In the genomic region with DNA sequence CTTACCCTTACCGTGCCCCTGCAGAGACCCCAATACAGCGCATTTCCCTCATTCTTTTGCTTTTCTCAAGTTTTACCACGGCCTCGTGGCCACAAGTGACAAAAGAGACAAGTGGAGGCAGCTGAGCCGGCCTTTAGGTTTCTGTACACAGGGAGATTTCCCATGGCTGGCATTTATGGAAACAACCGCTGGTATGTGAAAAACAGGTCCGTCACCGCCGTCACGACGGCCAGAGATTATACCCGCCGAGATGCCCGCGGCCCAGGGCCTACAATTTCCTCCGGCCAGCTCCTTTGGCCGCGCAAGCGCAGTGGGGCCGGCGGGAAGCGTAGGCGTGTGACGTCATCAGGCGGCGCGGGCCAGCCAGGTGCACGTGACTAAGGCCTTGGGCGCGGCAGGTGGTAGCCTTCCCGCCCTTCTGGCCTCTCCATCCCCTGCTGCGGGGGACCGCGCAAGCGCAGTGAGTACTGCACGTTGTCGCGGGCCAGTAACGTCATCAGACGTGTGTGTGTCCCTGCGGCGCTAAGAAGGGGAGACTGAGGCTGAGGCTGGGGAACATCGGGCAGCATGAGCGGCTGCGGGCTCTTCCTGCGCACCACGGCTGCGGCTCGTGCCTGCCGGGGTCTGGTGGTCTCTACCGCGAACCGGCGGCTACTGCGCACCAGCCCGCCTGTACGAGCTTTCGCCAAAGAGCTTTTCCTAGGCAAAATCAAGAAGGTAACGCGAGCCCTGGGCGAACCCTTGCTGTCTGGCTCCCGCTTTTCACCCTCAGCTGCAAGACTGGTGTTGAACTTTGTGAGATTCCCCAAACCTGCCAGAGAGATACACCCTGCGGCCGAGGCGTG, we compare ENCODE assay signal across 8 cellular contexts. TPM values are rescaled to one million over a fixed set of nuclear protein-coding genes. Genes with fewer than 3 reads are reported as not detected.
DNase-seq lines count a peak whose midpoint lies in the region; ATAC-seq, FAIRE-seq and TF ChIP-seq lines count a peak whose summit lies in the region.

A gene (plus strand): TSS at position 496 of the 845 bp plus-strand sequence. CDS start 72 bp downstream, at position 568.

- peak within 1 kb of the TSS; percentile 93 for H3K4me2 ChIP-seq in HepG2 (ENCODE audit: low read depth, low read length)

- peaks cover 0 to 18% of the 10 kb centered on the region in 2 experiments; a peak in 2 of 5 replicates for H3K36me3 ChIP-seq in HepG2 (replicated peaks in 1 of 2; ENCODE audit: control insufficient read depth in 1 of 2, insufficient read depth in 2 of 2, low read length in 2 of 2)

- peaks cover 59% of the 10 kb centered on the region for H3K4me1 Mint-ChIP-seq in CD14-positive monocyte

- TF ChIP-seq CTCF in CD14-positive monocyte (IDR thresholded peaks at IDR 0.05) (no peak), HepG2 (CRISPR knock-in tag; IDR thresholded peaks at IDR 0.05) (peak; percentile 17)

- peak within 1 kb of the TSS; percentile 96 to 100 (median 97) for H3K27ac Mint-ChIP-seq in CD14-positive monocyte

- CTCF ChIA-PET in HepG2 (lab: Yijun Ruan, JAX; ENCODE audit: low intra/inter-chr PET ratio, low total read pairs) = no interaction called here

- peak within 1 kb of the TSS; percentile 87 to 92 for H3K4me3 Mint-ChIP-seq in CD14-positive monocyte

- H3K9me3 Mint-ChIP-seq in CD14-positive monocyte = no peaks in the 10 kb centered on the region

- intact Hi-C loops in CD14-positive monocyte (cut with micrococcal nuclease) (loop anchor here in 1 of 2 donors (5.0 kb wide), 1 partner anchor 262 kb away; no protein-coding TSS in a partner anchor), HepG2 (cut with micrococcal nuclease; ENCODE audit: unreplicated experiment) (loop anchor here (5.0 kb wide), 1 partner anchor 73 kb away; no protein-coding TSS in a partner anchor)

- H3K79me2 ChIP-seq in HepG2 (ENCODE audit: insufficient read depth, low read length) = peaks cover 48% of the 10 kb centered on the region

- H3K9ac ChIP-seq in HepG2 (ENCODE audit: insufficient read depth, low read depth, low read length) = peak within 1 kb of the TSS; percentile 95

- H3K36me3 Mint-ChIP-seq in CD14-positive monocyte = peaks cover 12 to 17% of the 10 kb centered on the region in 2 donors

- H3K27ac ChIP-seq in HepG2 (ENCODE audit: extremely low read length, insufficient read depth, low read length) = peak within 1 kb of the TSS; percentile 79

- in situ Hi-C loops in HepG2 (cut with HindIII; ENCODE audit: extremely low pct_ligation_motif_present, low pct_unique_long_range_greater_than_20kb) = no loop called here

- peaks cover 40% of the 10 kb centered on the region for H3K4me1 ChIP-seq in HepG2 (ENCODE audit: insufficient read depth, low read length)

- H2AFZ ChIP-seq in HepG2 (ENCODE audit: low read length) = peak within 1 kb of the TSS; percentile 79

- BruUV-seq in HepG2 (replicated peaks; lab: Mats Ljungman, UMichigan) = no TSS peak

- peak within 1 kb of the TSS; percentile 94 to 95 (median 94) for H3K4me3 ChIP-seq in HepG2 (replicated peaks in 1 of 3; ENCODE audit: insufficient read depth in 1 of 3, low read depth in 2 of 3, low read length in 3 of 3)

- no peaks in the 10 kb centered on the region for H4K20me1 ChIP-seq in HepG2 (ENCODE audit: insufficient read depth, low read length)

- DNase-seq in CD14-positive monocyte (ENCODE audit: low spot score) (peak; percentile 97), NCI-H82 (lab: John Stamatoyannopoulos, UW) (peak; percentile 99), dermis microvascular lymphatic vessel endothelial cell (ENCODE audit: low read depth in 2 of 2) (peak; percentile 96 to 99), HepG2 (ENCODE audit: low spot score) (peak; percentile 95)
- peak; percentile 96 to 97 for DNase-seq in activated CD4-positive, alpha-beta T cell treated with anti-CD3 and anti-CD28 coated beads, Interleukin-2, amount 50 U/mL, for 48 hours
- peak; percentile 96 for DNase-seq in stimulated activated CD4-positive, alpha-beta T cell treated with anti-CD3 and anti-CD28 coated beads, Interleukin-4, amount 100 ng/mL, for 1 hour

- ATAC-seq in GM19397 (IDR thresholded peaks at IDR 0.05; ENCODE audit: unreplicated experiment) (peak; percentile 93), HG03571 (IDR thresholded peaks at IDR 0.05; ENCODE audit: unreplicated experiment) (peak; percentile 85), HepG2 (peak; percentile 87)

- peak; percentile 74 for FAIRE-seq in HepG2 (lab: Jason Lieb, UNC)

- TF ChIP-seq EP300 in HepG2 (IDR thresholded peaks at IDR 0.05; ENCODE audit: low read depth in 2 of 2, low read length in 2 of 2) (no peak), HepG2 (CRISPR knock-in tag; IDR thresholded peaks at IDR 0.05; ENCODE audit: borderline replicate concordance) (peak; percentile 69)

- POLR2A ChIA-PET in HepG2 (lab: Yijun Ruan, JAX) = interaction anchor here (0.6 to 1.6 kb wide), 15 partner anchors 8 to 345 kb away, joined by 3 to 6 read pairs (median 4); a partner anchor contains a TSS

- WGBS in HepG2 (ENCODE audit: low lambda C conversion rate) = 3% methylated on average over 13 of the region's 65 CpGs

- TF ChIP-seq RAD21 in HepG2 (CRISPR knock-in tag; IDR thresholded peaks at IDR 0.05) = 0 out of 2 replicates have a peak, but pooled peaks have one; percentile 19

- peak; percentile 86 to 96 for TF ChIP-seq POLR2A in HepG2 (IDR thresholded peaks at IDR 0.05; ENCODE audit: insufficient read depth in 1 of 2, low read depth in 2 of 2, low read length in 2 of 2)

- H3K9me3 ChIP-seq in HepG2 (ENCODE audit: low read length) = no peaks in the 10 kb centered on the region

- peaks cover 0 to 3% of the 10 kb centered on the region in 2 experiments; a peak in 1 of 5 replicates for H3K27me3 ChIP-seq in HepG2 (ENCODE audit: control insufficient read depth in 1 of 2, insufficient read depth in 2 of 2, low read length in 2 of 2)

- peaks cover 0 to 2% (median 0%) of the 10 kb centered on the region in 3 donors for H3K27me3 Mint-ChIP-seq in CD14-positive monocyte (ENCODE audit: low read depth in 3 of 3)

TF ChIP-seq in HepG2, 621 proteins besides CTCF, POLR2A, EP300 and RAD21 (continues in another document):
- no peak for TF ChIP-seq NCOA5 (CRISPR knock-in tag; IDR thresholded peaks at IDR 0.05)
- TF ChIP-seq ZNF777 (CRISPR knock-in tag; IDR thresholded peaks at IDR 0.05) = peak; percentile 58; the same call in 1 of the 2 replicates
- TF ChIP-seq ZNF780A (CRISPR knock-in tag; IDR thresholded peaks at IDR 0.05) = no peak
- TF ChIP-seq ZNF180 (CRISPR knock-in tag; IDR thresholded peaks at IDR 0.05; ENCODE audit: borderline replicate concordance, low read depth) = 0 out of 2 replicates have a peak, but pooled peaks have one; percentile 29
- TF ChIP-seq, protein P1, sequence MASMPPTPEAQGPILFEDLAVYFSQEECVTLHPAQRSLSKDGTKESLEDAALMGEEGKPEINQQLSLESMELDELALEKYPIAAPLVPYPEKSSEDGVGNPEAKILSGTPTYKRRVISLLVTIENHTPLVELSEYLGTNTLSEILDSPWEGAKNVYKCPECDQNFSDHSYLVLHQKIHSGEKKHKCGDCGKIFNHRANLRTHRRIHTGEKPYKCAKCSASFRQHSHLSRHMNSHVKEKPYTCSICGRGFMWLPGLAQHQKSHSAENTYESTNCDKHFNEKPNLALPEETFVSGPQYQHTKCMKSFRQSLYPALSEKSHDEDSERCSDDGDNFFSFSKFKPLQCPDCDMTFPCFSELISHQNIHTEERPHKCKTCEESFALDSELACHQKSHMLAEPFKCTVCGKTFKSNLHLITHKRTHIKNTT (CRISPR knock-in tag; IDR thresholded peaks at IDR 0.05) = no peak
- TF ChIP-seq HOXD1 (CRISPR knock-in tag; IDR thresholded peaks at IDR 0.05) = peak; percentile 61; the same call in 1 of the 2 replicates
- TF ChIP-seq ARNT2 (CRISPR knock-in tag; IDR thresholded peaks at IDR 0.05; ENCODE audit: low read depth) = peak; percentile 94

RNA-seq across cellular contexts. Expression of the gene that starts here (rescaled TPM):
- 10 to 100 TPM; 21.9 to 25.6 TPM for polyA plus RNA-seq in CD14-positive monocyte
- total RNA-seq in dermis microvascular lymphatic vessel endothelial cell = 32.2 and 32.7 TPM in 2 replicates
- total RNA-seq in HepG2 (2016; rRNA removed; fragmentation: Illumina TruSeq; extraction: Trizol) = 37.3 and 38.2 TPM in 2 replicates
- 8.1 and 10.8 TPM in 2 replicates for total RNA-seq in HepG2 (2016; cell fraction: cytosol; rRNA removed; fragmentation: Illumina TruSeq; extraction: Trizol; ENCODE audit: low read depth)
- total RNA-seq in HepG2 (2016; cell fraction: insoluble cytoplasmic fraction; rRNA removed; fragmentation: Illumina TruSeq; extraction: Trizol) = 39.1 and 39.5 TPM in 2 replicates
- total RNA-seq in HepG2 (2016; cell fraction: membrane; rRNA removed; fragmentation: Illumina TruSeq; extraction: Trizol) = 11.6 and 12.1 TPM in 2 replicates
- total RNA-seq in HepG2 (2016; cell fraction: nucleus; rRNA removed; fragmentation: Illumina TruSeq; extraction: Trizol) = 44.5 and 48.5 TPM in 2 replicates
- polyA plus RNA-seq in HepG2 (2011; rRNA removed) = 15.3 and 16.7 TPM in 2 replicates
- polyA plus RNA-seq in HepG2 (2011; cell fraction: cytosol; rRNA removed) = 12.8 and 15.9 TPM in 2 replicates
- polyA plus RNA-seq in HepG2 (2011; cell fraction: nucleus; rRNA removed) = 45.5 and 47.0 TPM in 2 replicates
- polyA plus RNA-seq in HepG2 (2012) = 8.2 and 9.0 TPM in 2 replicates
- polyA plus RNA-seq in HepG2 (2016; cell fraction: cytosol; fragmentation: Illumina TruSeq; extraction: Trizol; ENCODE audit: low read depth) = 4.2 and 5.4 TPM in 2 replicates
- 34.4 and 38.2 TPM in 2 replicates for polyA plus RNA-seq in HepG2 (2016; cell fraction: insoluble cytoplasmic fraction; fragmentation: Illumina TruSeq; extraction: Trizol; ENCODE audit: low read depth)
- polyA plus RNA-seq in HepG2 (2016; cell fraction: membrane; fragmentation: Illumina TruSeq; extraction: Trizol; ENCODE audit: low read depth) = 6.2 and 6.9 TPM in 2 replicates
- polyA plus RNA-seq in HepG2 (2016; cell fraction: nucleus; fragmentation: Illumina TruSeq; extraction: Trizol; ENCODE audit: insufficient read depth, low read depth) = 43.1 and 43.8 TPM in 2 replicates
- 54.0 and 100 TPM in 2 replicates for polyA minus RNA-seq in HepG2 (2011; rRNA and poly(A)+ RNA removed; ENCODE audit: low replicate concordance)
- polyA minus RNA-seq in HepG2 (2011; cell fraction: cytosol; rRNA and poly(A)+ RNA removed) = 8.7 and 11.3 TPM in 2 replicates
- polyA minus RNA-seq in HepG2 (2011; cell fraction: nucleus; rRNA and poly(A)+ RNA removed) = 62.3 and 66.0 TPM in 2 replicates

Comparison
In these comparisons a context has a peak if more than half of its experiments do, and no peak if none do; other contexts are left out.
1. Peak in every context shown above with its lines: DNase-seq, ATAC-seq, H3K4me3 ChIP-seq and H3K27ac ChIP-seq.